8 cellular contexts compared by ENCODE assay signal in the genomic region with DNA sequence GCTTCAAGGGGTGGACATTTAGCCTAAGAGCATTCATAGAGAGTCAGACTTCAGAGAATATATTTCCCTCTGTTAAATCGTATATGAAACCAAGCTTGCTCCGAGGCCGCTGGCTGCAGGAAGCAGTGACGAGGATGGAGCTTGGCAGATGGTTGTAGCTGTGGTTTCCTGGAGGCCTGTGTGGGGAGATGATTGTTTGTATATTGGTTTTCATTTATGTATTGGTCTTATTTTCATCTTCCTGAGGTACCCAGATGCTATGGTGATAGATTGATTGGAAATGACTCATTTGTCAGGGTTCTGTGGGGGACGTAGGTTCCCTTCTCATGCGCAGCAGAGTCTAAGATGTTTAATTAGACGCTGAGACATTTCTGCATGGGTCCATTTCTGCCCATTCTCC. TPM values are rescaled to one million over a fixed set of nuclear protein-coding genes. Genes with fewer than 3 reads are reported as not detected.
DNase-seq lines count a peak whose midpoint lies in the region; ATAC-seq and TF ChIP-seq lines count a peak whose summit lies in the region.

No MANE protein-coding gene starts in this region.

- peak overlapping the region; percentile 11; the same call in 1 of the 2 replicates for H3K9ac ChIP-seq in KMS-11

- no peak overlapping the region; the same call in 1 of the 2 replicates for H2AFZ ChIP-seq in KMS-11 (ENCODE audit: low read depth)

- peak overlapping the region; percentile 74 for H3K4me2 ChIP-seq in KMS-11

- no peaks in the 10 kb centered on the region for H3K27me3 ChIP-seq in KMS-11 (ENCODE audit: insufficient read depth, low read depth)

- no peaks in the 10 kb centered on the region for H4K20me1 ChIP-seq in KMS-11 (ENCODE audit: insufficient read depth)

- H3K4me3 ChIP-seq in KMS-11 (IDR thresholded peaks at IDR 0.05; ENCODE audit: insufficient read depth, low read depth, low read length): no peak overlapping the region

- DNase-seq in GM03348 (ENCODE audit: low spot score): peak; percentile 58
- DNase-seq in activated T-cell treated with anti-CD3 and anti-CD28 coated beads, Interleukin-2, amount 50 U/mL, for 1 hour: peak; percentile 68
- peak; percentile 47 for DNase-seq in left cardiac atrium
- peak; percentile 24 for DNase-seq in stimulated activated CD8-positive, alpha-beta memory T cell treated with anti-CD3 and anti-CD28 coated beads, Interleukin-7, amount 100 ng/mL, for 24 hours (ENCODE audit: low read depth)
- no peak for DNase-seq in HuH-7.5 (ENCODE audit: low spot score)
- DNase-seq in NK-92 treated with Interleukin-12 subunit alpha and Interleukin-12 subunit beta, amount 100 ng/mL, for 24 hours (lab: John Stamatoyannopoulos, UW): no peak
- DNase-seq in inferior parietal cortex (ENCODE audit: extremely low spot score): no peak

- peak; percentile 61 to 72 for ATAC-seq in left cardiac atrium

- H3K27ac ChIP-seq in KMS-11: peak overlapping the region; percentile 68

- peaks cover 7% of the 10 kb centered on the region; the same call in 1 of the 2 replicates for H3K36me3 ChIP-seq in KMS-11 (ENCODE audit: insufficient read depth)

- intact Hi-C loops in left cardiac atrium (cut with DNase I): no loop called here

- peaks cover 32% of the 10 kb centered on the region for H3K79me2 ChIP-seq in KMS-11 (ENCODE audit: insufficient read depth, low read depth)

- TF ChIP-seq CTCF in KMS-11 (conservative IDR thresholded peaks at IDR 0.05; ENCODE audit: low read depth, low read length): no peak

- peaks cover 49% of the 10 kb centered on the region for H3K4me1 ChIP-seq in KMS-11 (ENCODE audit: low read depth, poor library complexity, severe bottlenecking)

RNA-seq across cellular contexts. Expression of a gene that starts 26.1 kb away (rescaled TPM):
- total RNA-seq in left cardiac atrium: 10 to 100 TPM; 11.0 to 14.8 TPM

Comparison
In these comparisons a context has a peak if more than half of its experiments do, and no peak if none do; other contexts are left out.
1. DNase-seq: peak in GM03348 (single experiment), activated T-cell treated with anti-CD3 and anti-CD28 coated beads, Interleukin-2, amount 50 U/mL, for 1 hour (single experiment), left cardiac atrium (single experiment) and stimulated activated CD8-positive, alpha-beta memory T cell treated with anti-CD3 and anti-CD28 coated beads, Interleukin-7, amount 100 ng/mL, for 24 hours (single experiment); none in HuH-7.5 (single experiment), NK-92 treated with Interleukin-12 subunit alpha and Interleukin-12 subunit beta, amount 100 ng/mL, for 24 hours (single experiment) and inferior parietal cortex (single experiment).